ENCODE assay signal across 9 cellular contexts in genomic region chr22:43002198-43002577, GRCh38. TPM values are rescaled to one million over a fixed set of nuclear protein-coding genes. Genes with fewer than 3 reads are reported as not detected.
DNase-seq lines count a peak whose midpoint lies in the region; ATAC-seq, FAIRE-seq and TF ChIP-seq lines count a peak whose summit lies in the region.
"Had no signal": no experiment of that assay in that cellular context is flagged by ENCODE, and none has a peak within 500 bp of the region (broad histone marks: within the 10 kb centered on the region; RNA-seq: fewer than 3 reads in every experiment).

No MANE protein-coding gene starts in this region.

- H3K27me3 ChIP-seq in RWPE2 (ENCODE audit: insufficient read depth, poor library complexity, severe bottlenecking) = no peaks in the 10 kb centered on the region
- H3K27me3 ChIP-seq in BE2C = no peaks in the 10 kb centered on the region
- no peaks in the 10 kb centered on the region for H3K27me3 ChIP-seq in testis
- H3K27me3 ChIP-seq: upper lobe of right lung had no signal

- no peak for TF ChIP-seq CTCF in RWPE2 (IDR thresholded peaks at IDR 0.05; ENCODE audit: poor library complexity, severe bottlenecking)
- no peak for TF ChIP-seq CTCF in epithelial cell of esophagus (IDR thresholded peaks at IDR 0.05; ENCODE audit: insufficient read depth, low read depth, low read length, missing control alignments)
- no peak for TF ChIP-seq CTCF in BE2C (IDR thresholded peaks at IDR 0.05; ENCODE audit: low read depth, low read length)
- TF ChIP-seq CTCF in testis (IDR thresholded peaks at IDR 0.05) = no peak

- peak; percentile 60 for FAIRE-seq in GM12891 (lab: Jason Lieb, UNC)

- no peak for DNase-seq in GM12891 (ENCODE audit: insufficient read length, low spot score)
- no peak for DNase-seq in RWPE2 (ENCODE audit: low spot score)
- peak; percentile 85 for DNase-seq in epithelial cell of esophagus (ENCODE audit: low read depth)
- peak; percentile 81 for DNase-seq in renal cortical epithelial cell (ENCODE audit: low read depth)
- DNase-seq in BE2C = no peak
- DNase-seq in testis = no peak
- DNase-seq in cerebellar cortex (ENCODE audit: low spot score) = no peak
- DNase-seq: upper lobe of right lung had no signal

- WGBS in testis, 2 donors = 34 to 38% methylated on average over 5 of the region's 5 CpGs

- intact Hi-C loops in testis (cut with DNase I; ENCODE audit: low total_unique reads) = no loop called here

- ATAC-seq in RWPE2 (ENCODE audit: low read depth) (peak; percentile 75), GM19395 (IDR thresholded peaks at IDR 0.05; ENCODE audit: unreplicated experiment) (no peak)

- no peaks in the 10 kb centered on the region for H3K9me3 ChIP-seq in RWPE2 (ENCODE audit: severe bottlenecking)
- no peaks in the 10 kb centered on the region for H3K9me3 ChIP-seq in BE2C
- H3K9me3 ChIP-seq in testis = no peaks in the 10 kb centered on the region
- H3K9me3 ChIP-seq: upper lobe of right lung had no signal

- no peak overlapping the region for H3K4me3 ChIP-seq in RWPE2 (ENCODE audit: severe bottlenecking)
- no peak overlapping the region for H3K4me3 ChIP-seq in epithelial cell of esophagus (ENCODE audit: low read length)
- no peak overlapping the region for H3K4me3 ChIP-seq in BE2C (ENCODE audit: low read depth, low read length)
- H3K4me3 ChIP-seq in testis = no peak overlapping the region
- H3K4me3 ChIP-seq: upper lobe of right lung had no signal

- TF ChIP-seq POLR2A in GM12891 (IDR thresholded peaks at IDR 0.05; ENCODE audit: low read depth, low read length) (no peak), testis (IDR thresholded peaks at IDR 0.05) (no peak)

- peak overlapping the region; percentile 88 for H3K27ac ChIP-seq in RWPE2 (ENCODE audit: poor library complexity, severe bottlenecking)
- no peak overlapping the region for H3K27ac ChIP-seq in testis

- peaks cover 65% of the 10 kb centered on the region for H3K4me1 ChIP-seq in RWPE2 (ENCODE audit: insufficient read depth, poor library complexity, severe bottlenecking)
- H3K4me1 ChIP-seq in BE2C = peaks cover 7% of the 10 kb centered on the region; the same call in 1 of the 2 replicates
- H3K4me1 ChIP-seq in testis = peaks cover 30% of the 10 kb centered on the region

- H3K36me3 ChIP-seq in RWPE2 (ENCODE audit: low read depth) (no peaks in the 10 kb centered on the region), BE2C (no peaks in the 10 kb centered on the region), testis (ENCODE audit: low read depth, missing control alignments) (no peaks in the 10 kb centered on the region)
- H3K36me3 ChIP-seq: upper lobe of right lung had no signal

TF ChIP-seq in GM12891, 5 proteins besides CTCF, POLR2A, EP300 and RAD21:
- TF ChIP-seq SPI1 (IDR thresholded peaks at IDR 0.05; ENCODE audit: low read depth, low read length) = no peak
- no peak for TF ChIP-seq PAX5 (IDR thresholded peaks at IDR 0.05; ENCODE audit: insufficient read depth, low read length, severe bottlenecking)
- TF ChIP-seq POLR2AphosphoS5 (IDR thresholded peaks at IDR 0.05; ENCODE audit: low read depth, low read length) = no peak
- no peak for TF ChIP-seq TAF1 (IDR thresholded peaks at IDR 0.05; ENCODE audit: low read depth, low read length)
- no peak for TF ChIP-seq POU2F2 (IDR thresholded peaks at IDR 0.05; ENCODE audit: low read depth, low read length)

RNA-seq across cellular contexts. Expression of gene PACSIN2, which starts 12.8 kb away (rescaled TPM):
- polyA plus RNA-seq in GM12891 (2012; ENCODE audit: low read depth, missing spikeins) = 58.1 TPM
- 69.8 and 129 TPM in 2 replicates for total RNA-seq in renal cortical epithelial cell
- polyA plus RNA-seq in BE2C (2012; ENCODE audit: insufficient read depth, insufficient read length, low read depth) = 45.9 TPM
- 10 to 100 TPM; 43.6 to 45.6 TPM for total RNA-seq in testis
- 43.5 TPM for polyA plus RNA-seq in testis (ENCODE audit: insufficient read depth, low read depth, low replicate concordance)

Comparison
In these comparisons a context has a peak if more than half of its experiments do, and no peak if none do; other contexts are left out.
1. DNase-seq: peak in epithelial cell of esophagus (single experiment) and renal cortical epithelial cell (single experiment); none in GM12891 (single experiment), RWPE2 (single experiment), BE2C (single experiment), testis (single experiment) and cerebellar cortex (single experiment).